Comparison of ENCODE assay signal across 8 cellular contexts in the genomic region with DNA sequence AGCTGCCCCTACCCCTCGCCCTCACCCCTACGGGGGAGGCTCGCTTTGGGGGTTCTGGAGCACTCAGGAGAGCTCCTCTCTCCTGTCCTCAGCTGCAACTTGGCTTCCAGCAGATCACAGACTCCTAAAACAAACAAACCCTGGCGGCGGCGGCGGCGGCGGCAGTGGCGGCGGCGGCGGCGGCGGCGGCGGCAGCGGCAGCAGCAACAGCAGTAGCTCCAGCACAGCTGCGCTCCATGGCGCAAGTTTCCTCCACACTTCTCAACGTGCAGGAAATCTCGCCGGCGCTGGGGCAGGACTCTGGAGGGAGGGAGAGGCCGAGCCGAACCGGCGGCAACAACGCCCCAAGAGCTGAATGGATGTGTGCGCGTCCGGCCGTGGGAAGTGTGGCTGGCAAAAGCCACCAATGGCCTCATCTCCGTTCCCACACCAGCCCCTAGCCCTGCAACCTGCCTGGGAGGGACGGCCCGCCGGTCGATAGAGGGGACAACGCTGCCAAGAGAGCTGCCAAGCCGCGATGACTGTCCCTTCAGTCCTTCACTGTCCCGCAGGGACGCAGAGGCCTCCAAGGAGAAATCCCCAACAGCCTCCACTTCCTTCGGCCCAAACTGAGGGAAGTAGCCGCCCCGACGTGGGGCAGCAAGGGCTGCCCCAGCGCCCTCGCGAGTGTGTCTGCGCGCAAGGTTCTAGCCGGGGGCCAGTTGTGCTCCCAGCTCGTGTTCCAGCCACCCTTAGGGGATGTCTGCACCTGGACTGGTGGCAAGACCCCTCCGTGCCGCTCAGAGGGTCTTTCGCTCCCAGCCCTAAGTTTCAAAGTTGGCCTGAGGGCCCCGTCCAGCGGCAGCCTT. TPM values are rescaled to one million over a fixed set of nuclear protein-coding genes. Genes with fewer than 3 reads are reported as not detected.
DNase-seq lines count a peak whose midpoint lies in the region; ATAC-seq and TF ChIP-seq lines count a peak whose summit lies in the region.

No MANE protein-coding gene starts in this region.

- no peaks in the 10 kb centered on the region for H3K36me3 ChIP-seq in thymus (ENCODE audit: control insufficient read depth, insufficient read depth)

- H3K36me3 Mint-ChIP-seq in chondrocyte (ENCODE audit: low read depth), result no peaks in the 10 kb centered on the region

- intact Hi-C loops in left colon (cut with DNase I, micrococcal nuclease), result no loop called here

- H3K4me1 ChIP-seq in thymus (ENCODE audit: control insufficient read depth, insufficient read depth, low read length), result no peaks in the 10 kb centered on the region

- peak overlapping the region; percentile 26 for H3K4me3 ChIP-seq in thymus (ENCODE audit: low read length)

- peaks cover 28% of the 10 kb centered on the region for H3K4me1 Mint-ChIP-seq in chondrocyte (ENCODE audit: low read depth)

- peak overlapping the region; percentile 77 for H3K4me3 Mint-ChIP-seq in chondrocyte (ENCODE audit: unreplicated experiment)

- DNase-seq in NCI-H1092 treated with DMSO at 0.1 percent for 48 hours (lab: John Stamatoyannopoulos, UW) (peak; percentile 1), NCI-H1092 (lab: John Stamatoyannopoulos, UW) (no peak), chondrocyte (ENCODE audit: low spot score) (peak; percentile 88), left colon (peak; percentile 28 to 34), A172 (ENCODE audit: low spot score) (no peak), DMS153 treated with DMSO at 0.1 percent for 48 hours (lab: John Stamatoyannopoulos, UW; ENCODE audit: unreplicated experiment) (no peak)

- H3K27me3 Mint-ChIP-seq in chondrocyte (ENCODE audit: low read depth), result no peaks in the 10 kb centered on the region

- peaks cover 13% of the 10 kb centered on the region for H3K9me3 Mint-ChIP-seq in chondrocyte (ENCODE audit: low read depth)

- 1% methylated on average over 59 of the region's 59 CpGs for WGBS in thymus

- H3K27me3 ChIP-seq in thymus (ENCODE audit: control insufficient read depth, insufficient read depth), result peaks cover 2% of the 10 kb centered on the region

- peak overlapping the region; percentile 1 for H3K27ac ChIP-seq in thymus (ENCODE audit: low read depth)

- no peak for TF ChIP-seq CTCF in chondrocyte (IDR thresholded peaks at IDR 0.05)

- H3K27ac Mint-ChIP-seq in chondrocyte (ENCODE audit: unreplicated experiment), result peak overlapping the region; percentile 94

- no peaks in the 10 kb centered on the region for H3K9me3 ChIP-seq in thymus (ENCODE audit: control insufficient read depth)

- ATAC-seq in left colon, result peak; percentile 63
- ATAC-seq in HG02759 (IDR thresholded peaks at IDR 0.05; ENCODE audit: unreplicated experiment), result no peak

RNA-seq across cellular contexts. Expression of a gene that starts 0.8 kb away (rescaled TPM):
- total RNA-seq in chondrocyte (5.5 to 7.5 TPM (median 6.4 TPM) in 3 replicates), left colon (1 to 10 TPM; 3.2 to 3.8 TPM)
- 0.59 TPM for polyA plus RNA-seq in thymus
- total RNA-seq in A172 (2014; rRNA removed; shearing (Covaris generic)), result not detected in 2 replicates

Comparison
In these comparisons a context has a peak if more than half of its experiments do, and no peak if none do; other contexts are left out.
1. DNase-seq: peak in NCI-H1092 treated with DMSO at 0.1 percent for 48 hours (single experiment), chondrocyte (single experiment) and left colon (2 of 2); none in NCI-H1092 (single experiment), A172 (single experiment) and DMS153 treated with DMSO at 0.1 percent for 48 hours (single experiment).